Comparison of ENCODE assay signal across 1 cellular context in genomic region chr11:114239632-114240224, GRCh38.
A peak's percentile ranks its signal among the peaks of the same experiment; 100 is the strongest.
TF ChIP-seq lines count a peak whose summit lies in the region.

No MANE protein-coding gene starts in this region.

TF ChIP-seq in K562, 482 proteins besides CTCF, POLR2A, EP300 and RAD21 (continued from another document):
- TF ChIP-seq GMEB1 (CRISPR knock-in tag; IDR thresholded peaks at IDR 0.05) (no peak), MBD2 (IDR thresholded peaks at IDR 0.05; ENCODE audit: borderline replicate concordance, low read depth) (peak; percentile 44; the same call in 1 of the 2 replicates), PYGO2 (tag; IDR thresholded peaks at IDR 0.05) (no peak), ZBTB49 (CRISPR knock-in tag; IDR thresholded peaks at IDR 0.05; ENCODE audit: borderline replicate concordance) (no peak), TEAD4 (IDR thresholded peaks at IDR 0.05; ENCODE audit: low read length) (peak; percentile 87), TEAD4 (CRISPR knock-in tag; IDR thresholded peaks at IDR 0.05; ENCODE audit: borderline replicate concordance) (no peak), PHF8 (IDR thresholded peaks at IDR 0.05; ENCODE audit: borderline replicate concordance, low read length) (no peak), BRCA1 (IDR thresholded peaks at IDR 0.05) (no peak), BRCA1 (CRISPR knock-in tag; IDR thresholded peaks at IDR 0.05) (no peak), ZNF445 (CRISPR knock-in tag; IDR thresholded peaks at IDR 0.05; ENCODE audit: low read depth) (no peak), ZNF639 (CRISPR knock-in tag; conservative IDR thresholded peaks at IDR 0.05 in 1 of 2, IDR thresholded peaks at IDR 0.05 in 1 of 2) (no peak), JUN (IDR thresholded peaks at IDR 0.05; ENCODE audit: borderline replicate concordance, low read depth, low read length) (no peak), JUN (CRISPR knock-in tag; IDR thresholded peaks at IDR 0.05; ENCODE audit: borderline replicate concordance) (no peak), RFX1 (IDR thresholded peaks at IDR 0.05) (no peak), STAT5A (IDR thresholded peaks at IDR 0.05; ENCODE audit: borderline replicate concordance, low read length) (peak; percentile 40; the same call in 1 of the 2 replicates), ZNF316 (IDR thresholded peaks at IDR 0.05) (no peak; the same call in 1 of the 2 replicates), CREM (IDR thresholded peaks at IDR 0.05; ENCODE audit: low read depth) (no peak), E2F5 (CRISPR knock-in tag; IDR thresholded peaks at IDR 0.05) (no peak), TCF3 (CRISPR knock-in tag; IDR thresholded peaks at IDR 0.05) (peak; percentile 90), ZNF140 (CRISPR knock-in tag; IDR thresholded peaks at IDR 0.05) (no peak), SP1 (CRISPR knock-in tag; IDR thresholded peaks at IDR 0.05) (0 out of 2 replicates have a peak, but pooled peaks have one; percentile 14), ZNF24 (IDR thresholded peaks at IDR 0.05) (no peak), STAG1 (CRISPR knock-in tag; IDR thresholded peaks at IDR 0.05; ENCODE audit: borderline replicate concordance) (no peak), NR3C1 (CRISPR knock-in tag; IDR thresholded peaks at IDR 0.05) (no peak)
